26 cellular contexts compared by ENCODE assay signal in genomic region chr11:83862033-83862432, GRCh38.
"Had no signal": no experiment of that assay in that cellular context is flagged by ENCODE, and none has a peak within 500 bp of the region (broad histone marks: within the 10 kb centered on the region; RNA-seq: fewer than 3 reads in every experiment).

No MANE protein-coding gene starts in this region.

- H3K9me3 ChIP-seq: testis, thoracic aorta, thyroid gland, transverse colon, upper lobe of right lung, uterus, vagina had no signal

- ATAC-seq: stimulated activated effector memory CD8-positive, alpha-beta T cell treated with anti-CD3 and anti-CD28 coated beads, Interleukin-12 subunit alpha, Interleukin-12 subunit beta, amount 100 ng/mL, for 72 hours; stimulated activated memory B cell treated with anti-CD40 and anti-IgM and Interleukin-4, amounts not matched to agents 10 μg/mL and 1 μg/mL and 100 μg/mL, for 72 hours; stimulated activated naive B cell treated with anti-CD40 and anti-IgM and Interleukin-4, amounts not matched to agents 10 μg/mL and 1 μg/mL and 100 μg/mL, for 72 hours; stimulated activated naive CD8-positive, alpha-beta T cell treated with anti-CD3 and anti-CD28 coated beads, Interleukin-15, amount 100 ng/mL, for 72 hours; stimulated activated naive CD8-positive, alpha-beta T cell treated with anti-CD3 and anti-CD28 coated beads, Interleukin-15, Interleukin-2, amounts not matched to agents 100 U/mL and 50 U/mL, for 24 hours; upper lobe of right lung had no signal

- H3K27me3 ChIP-seq: stomach, suprapubic skin, testis, thyroid gland, tibial artery, tibial nerve, transverse colon, upper lobe of left lung, upper lobe of right lung, uterus, vagina had no signal

- DNase-seq: stimulated activated CD4-positive, alpha-beta T cell treated with anti-CD3 and anti-CD28 coated beads, Interleukin-2, amount 100 ng/mL, for 48 hours; stimulated activated CD4-positive, alpha-beta T cell treated with anti-CD3 and anti-CD28 coated beads, Interleukin-4, amount 100 ng/mL, for 1 hour; stimulated activated CD4-positive, alpha-beta T cell treated with anti-CD3 and anti-CD28 coated beads, Interleukin-4, amount 100 ng/mL, for 24 hours; stimulated activated CD4-positive, alpha-beta T cell treated with anti-CD3 and anti-CD28 coated beads, Interleukin-4, amount 100 ng/mL, for 4 hours; stimulated activated CD8-positive, alpha-beta memory T cell treated with anti-CD3 and anti-CD28 coated beads, Interleukin-4, amount 100 ng/mL, for 48 hours; stimulated activated naive B cell treated with anti-CD40 and anti-IgM and Interleukin-4, amounts not matched to agents 10 μg/mL and 1 μg/mL and 100 μg/mL, for 72 hours; stimulated activated naive CD4-positive, alpha-beta T cell; stimulated activated naive CD4-positive, alpha-beta T cell treated with Interleukin-2 at 50 U/mL for 16 hours; stimulated activated naive CD8-positive, alpha-beta T cell treated with anti-CD3 and anti-CD28 coated beads, Interleukin-15, amount 100 ng/mL, for 72 hours; stimulated activated naive CD8-positive, alpha-beta T cell treated with anti-CD3 and anti-CD28 coated beads, Interleukin-15, Interleukin-2, amounts not matched to agents 100 U/mL and 50 U/mL, for 24 hours; stomach; substantia nigra; testis; thyroid gland; tibial artery; transverse colon; trophoblast cell; upper lobe of left lung; upper lobe of right lung; uterus had no signal

- H3K4me1 ChIP-seq: suprapubic skin, testis, thyroid gland, tibial artery, transverse colon, upper lobe of left lung, upper lobe of right lung, uterus, vagina had no signal

- H3K4me3 ChIP-seq: stomach, suprapubic skin, testis, thoracic aorta, thyroid gland, tibial artery, tibial nerve, transverse colon, upper lobe of left lung, upper lobe of right lung, uterus, vagina had no signal

- H3K27ac ChIP-seq: stomach, suprapubic skin, testis, thoracic aorta, thyroid gland, tibial artery, tibial nerve, transverse colon, upper lobe of left lung, upper lobe of right lung, uterus, vagina had no signal

- H3K36me3 ChIP-seq: stomach, suprapubic skin, thoracic aorta, thyroid gland, tibial nerve, transverse colon, upper lobe of left lung, upper lobe of right lung, uterus, vagina had no signal
